In genomic region chr18:69008538-69008937, GRCh38 we compare ENCODE assay signal across 1 cellular context.
TF ChIP-seq lines count a peak whose summit lies in the region.

No MANE protein-coding gene starts in this region.

TF ChIP-seq in IMR-90, 13 proteins besides CTCF, POLR2A, EP300 and RAD21 (continued from another document):
- no peak for TF ChIP-seq CHD1 (IDR thresholded peaks at IDR 0.05; ENCODE audit: low read depth, low read length)
- TF ChIP-seq, protein P1, sequence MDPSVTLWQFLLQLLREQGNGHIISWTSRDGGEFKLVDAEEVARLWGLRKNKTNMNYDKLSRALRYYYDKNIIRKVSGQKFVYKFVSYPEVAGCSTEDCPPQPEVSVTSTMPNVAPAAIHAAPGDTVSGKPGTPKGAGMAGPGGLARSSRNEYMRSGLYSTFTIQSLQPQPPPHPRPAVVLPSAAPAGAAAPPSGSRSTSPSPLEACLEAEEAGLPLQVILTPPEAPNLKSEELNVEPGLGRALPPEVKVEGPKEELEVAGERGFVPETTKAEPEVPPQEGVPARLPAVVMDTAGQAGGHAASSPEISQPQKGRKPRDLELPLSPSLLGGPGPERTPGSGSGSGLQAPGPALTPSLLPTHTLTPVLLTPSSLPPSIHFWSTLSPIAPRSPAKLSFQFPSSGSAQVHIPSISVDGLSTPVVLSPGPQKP (IDR thresholded peaks at IDR 0.05; ENCODE audit: borderline replicate concordance, low read depth, low read length), result no peak
- no peak for TF ChIP-seq CEBPB (IDR thresholded peaks at IDR 0.05; ENCODE audit: low read depth, low read length)
- no peak for TF ChIP-seq MXI1 (IDR thresholded peaks at IDR 0.05; ENCODE audit: borderline replicate concordance, low read depth, low read length)
- no peak for TF ChIP-seq BHLHE40 (IDR thresholded peaks at IDR 0.05; ENCODE audit: low read depth, low read length)
- TF ChIP-seq MAZ (IDR thresholded peaks at IDR 0.05; ENCODE audit: borderline replicate concordance, low read depth, low read length), result no peak
- no peak for TF ChIP-seq MAFK (IDR thresholded peaks at IDR 0.05; ENCODE audit: low read depth, low read length)
- TF ChIP-seq NFE2L2 (IDR thresholded peaks at IDR 0.05; ENCODE audit: low read depth, low read length), result no peak
- TF ChIP-seq FOS (IDR thresholded peaks at IDR 0.05; ENCODE audit: low read depth, low read length), result no peak
- no peak for TF ChIP-seq RCOR1 (IDR thresholded peaks at IDR 0.05; ENCODE audit: insufficient replicate concordance, low read length)
- no peak for TF ChIP-seq RFX5 (IDR thresholded peaks at IDR 0.05; ENCODE audit: low read depth, low read length)
- TF ChIP-seq, protein P2, sequence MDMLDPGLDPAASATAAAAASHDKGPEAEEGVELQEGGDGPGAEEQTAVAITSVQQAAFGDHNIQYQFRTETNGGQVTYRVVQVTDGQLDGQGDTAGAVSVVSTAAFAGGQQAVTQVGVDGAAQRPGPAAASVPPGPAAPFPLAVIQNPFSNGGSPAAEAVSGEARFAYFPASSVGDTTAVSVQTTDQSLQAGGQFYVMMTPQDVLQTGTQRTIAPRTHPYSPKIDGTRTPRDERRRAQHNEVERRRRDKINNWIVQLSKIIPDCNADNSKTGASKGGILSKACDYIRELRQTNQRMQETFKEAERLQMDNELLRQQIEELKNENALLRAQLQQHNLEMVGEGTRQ (IDR thresholded peaks at IDR 0.05; ENCODE audit: low read depth, low read length), result no peak
